In genomic region chr2:168999668-169000213, GRCh38 we compare ENCODE assay signal across 16 cellular contexts. TPM values are rescaled to one million over a fixed set of nuclear protein-coding genes. Genes with fewer than 3 reads are reported as not detected.
"Had no signal": no experiment of that assay in that cellular context is flagged by ENCODE, and none has a peak within 500 bp of the region (broad histone marks: within the 10 kb centered on the region; RNA-seq: fewer than 3 reads in every experiment).

No MANE protein-coding gene starts in this region.

- H3K36me3 Mint-ChIP-seq: activated CD4-positive, alpha-beta memory T cell treated with anti-CD3 and anti-CD28 coated beads for 36 hours; activated naive CD8-positive, alpha-beta T cell had no signal

- ATAC-seq: activated T-cell treated with anti-CD3 and anti-CD28 coated beads, Interleukin-2, amount 50 U/mL, for 4 hours had no signal

- H3K27ac ChIP-seq: esophagus squamous epithelium, parathyroid adenoma, stomach had no signal

- H3K27me3 ChIP-seq: esophagus squamous epithelium, stomach had no signal

- H3K79me2 ChIP-seq: parathyroid adenoma had no signal

- H3K36me3 ChIP-seq: esophagus squamous epithelium, stomach had no signal

- H2AFZ ChIP-seq: parathyroid adenoma had no signal

- H3K9ac ChIP-seq: parathyroid adenoma had no signal

- DNase-seq: activated CD4-positive, alpha-beta memory T cell treated with anti-CD3 and anti-CD28 coated beads for 36 hours; activated gamma-delta T cell; activated T-cell treated with anti-CD3 and anti-CD28 coated beads, Interleukin-2, amount 50 U/mL, for 4 hours; amygdala; esophagus squamous epithelium; immature natural killer cell; left colon; midbrain; small intestine; stomach; T-helper 9 cell had no signal

- H3K4me3 ChIP-seq: esophagus squamous epithelium, lung, stomach had no signal

- H3K27ac Mint-ChIP-seq: activated CD4-positive, alpha-beta memory T cell treated with anti-CD3 and anti-CD28 coated beads for 36 hours; activated naive CD8-positive, alpha-beta T cell; immature natural killer cell had no signal

- H3K9me3 ChIP-seq: esophagus squamous epithelium, stomach had no signal

- H3K4me1 ChIP-seq: esophagus squamous epithelium, parathyroid adenoma, stomach had no signal

- H3K27me3 Mint-ChIP-seq: activated CD4-positive, alpha-beta memory T cell treated with anti-CD3 and anti-CD28 coated beads for 36 hours; activated naive CD8-positive, alpha-beta T cell had no signal

- H3K9me3 Mint-ChIP-seq: activated CD4-positive, alpha-beta memory T cell treated with anti-CD3 and anti-CD28 coated beads for 36 hours; activated T-cell treated with anti-CD3 and anti-CD28 coated beads, Interleukin-2, amount 50 U/mL, for 4 hours had no signal

- FAIRE-seq: endometrium, small intestine, urothelium cell line had no signal

- H3K4me3 Mint-ChIP-seq: activated CD4-positive, alpha-beta memory T cell treated with anti-CD3 and anti-CD28 coated beads for 36 hours; activated naive CD8-positive, alpha-beta T cell; activated T-cell treated with anti-CD3 and anti-CD28 coated beads, Interleukin-2, amount 50 U/mL, for 4 hours; immature natural killer cell had no signal

RNA-seq across cellular contexts. Expression of gene ABCB11, which starts 31.4 kb away (rescaled TPM):
- total RNA-seq: activated CD4-positive, alpha-beta memory T cell treated with anti-CD3 and anti-CD28 coated beads for 36 hours; activated T-cell treated with anti-CD3 and anti-CD28 coated beads, Interleukin-2, amount 50 U/mL, for 4 hours had no signal
- polyA plus RNA-seq: immature natural killer cell, stomach had no signal
